In genomic region chr1:201444792-201445191, GRCh38 we compare ENCODE assay signal across 23 cellular contexts. TPM values are rescaled to one million over a fixed set of nuclear protein-coding genes. Genes with fewer than 3 reads are reported as not detected.
DNase-seq lines count a peak whose midpoint lies in the region; ATAC-seq and TF ChIP-seq lines count a peak whose summit lies in the region.
"Had no signal": no experiment of that assay in that cellular context is flagged by ENCODE, and none has a peak within 500 bp of the region (broad histone marks: within the 10 kb centered on the region; RNA-seq: fewer than 3 reads in every experiment).

No MANE protein-coding gene starts in this region.

- H3K27ac ChIP-seq in GM23338 (ENCODE audit: low read depth) (no peak overlapping the region), brain microvascular endothelial cell (no peak overlapping the region), osteoblast (ENCODE audit: low read depth, low read length) (no peak overlapping the region)
- H3K27ac ChIP-seq: ovary, sigmoid colon, tibial artery had no signal

- H3K27me3 Mint-ChIP-seq in GM23338 (ENCODE audit: insufficient read depth, low read depth, poor library complexity) (peaks cover 5% of the 10 kb centered on the region), nephron progenitor cell (ENCODE audit: low read depth, poor library complexity) (peaks cover 57% of the 10 kb centered on the region)

- H3K4me3 Mint-ChIP-seq in GM23338 (no peak overlapping the region), nephron progenitor cell (no peak overlapping the region)
- H3K4me3 Mint-ChIP-seq: activated naive CD8-positive, alpha-beta T cell; brain; stimulated activated naive B cell treated with anti-CD40 and anti-IgM and Interleukin-4, amounts not matched to agents 10 μg/mL and 1 μg/mL and 100 μg/mL, for 72 hours; T-helper 2 cell treated with Interferon-gamma antibody and Interleukin-4, amounts not matched to agents 5 μg/mL and 100 μg/mL, for 36 hours had no signal

- H3K9me2 ChIP-seq in GM23338 (ENCODE audit: insufficient read depth): no peaks in the 10 kb centered on the region

- H3K36me3 ChIP-seq in GM23338 (ENCODE audit: insufficient read depth): no peaks in the 10 kb centered on the region
- no peaks in the 10 kb centered on the region for H3K36me3 ChIP-seq in brain microvascular endothelial cell (replicated peaks)
- no peaks in the 10 kb centered on the region for H3K36me3 ChIP-seq in osteoblast (ENCODE audit: insufficient read depth, low read length)
- H3K36me3 ChIP-seq: ovary, sigmoid colon, tibial artery had no signal

- in situ Hi-C loops in brain microvascular endothelial cell (cut with HindIII; ENCODE audit: low pct_ligation_motif_present, low sequenced_read_pairs): no loop called here

- TF ChIP-seq CTCF in GM23338 (conservative IDR thresholded peaks at IDR 0.05; ENCODE audit: low read depth in 2 of 2) (no peak), brain microvascular endothelial cell (IDR thresholded peaks at IDR 0.05; ENCODE audit: low read depth, low read length, missing control alignments) (peak; percentile 22), osteoblast (IDR thresholded peaks at IDR 0.05; ENCODE audit: extremely low read depth, low read depth, low read length) (no peak), nephron progenitor cell (IDR thresholded peaks at IDR 0.05) (no peak)

- ATAC-seq in GM23338: no peak
- ATAC-seq: stimulated activated naive B cell treated with anti-CD40 and anti-IgM and Interleukin-4, amounts not matched to agents 10 μg/mL and 1 μg/mL and 100 μg/mL, for 72 hours had no signal

- H3K9me3 ChIP-seq in osteoblast (ENCODE audit: low read depth, low read length): peaks cover 2% of the 10 kb centered on the region
- H3K9me3 ChIP-seq: ovary, sigmoid colon, tibial artery had no signal

- H3K4me1 Mint-ChIP-seq in GM23338: peaks cover 29% of the 10 kb centered on the region
- H3K4me1 Mint-ChIP-seq in nephron progenitor cell: peaks cover 40% of the 10 kb centered on the region

- H3K27ac Mint-ChIP-seq in GM23338 (no peak overlapping the region), nephron progenitor cell (no peak overlapping the region)
- H3K27ac Mint-ChIP-seq: activated naive CD8-positive, alpha-beta T cell; stimulated activated naive B cell treated with anti-CD40 and anti-IgM and Interleukin-4, amounts not matched to agents 10 μg/mL and 1 μg/mL and 100 μg/mL, for 72 hours; T-helper 2 cell treated with Interferon-gamma antibody and Interleukin-4, amounts not matched to agents 5 μg/mL and 100 μg/mL, for 36 hours had no signal

- no peaks in the 10 kb centered on the region for H3K79me2 ChIP-seq in GM23338 (replicated peaks; ENCODE audit: insufficient read depth)
- no peaks in the 10 kb centered on the region for H3K79me2 ChIP-seq in osteoblast (ENCODE audit: insufficient read depth, low read length)

- H3K4me3 ChIP-seq in GM23338 (no peak overlapping the region), brain microvascular endothelial cell (ENCODE audit: low read depth, low read length) (no peak overlapping the region), osteoblast (ENCODE audit: insufficient read depth, low read length) (no peak overlapping the region)
- H3K4me3 ChIP-seq: ovary, sigmoid colon, tibial artery had no signal

- H3K27me3 ChIP-seq in GM23338 (ENCODE audit: insufficient read depth): no peaks in the 10 kb centered on the region
- H3K27me3 ChIP-seq in brain microvascular endothelial cell (replicated peaks): no peaks in the 10 kb centered on the region
- H3K27me3 ChIP-seq in osteoblast (ENCODE audit: insufficient read depth, low read length): no peaks in the 10 kb centered on the region
- H3K27me3 ChIP-seq: ovary, sigmoid colon, tibial artery had no signal

- H3K36me3 Mint-ChIP-seq in GM23338 (ENCODE audit: low read depth): no peaks in the 10 kb centered on the region
- H3K36me3 Mint-ChIP-seq in nephron progenitor cell (ENCODE audit: low read depth): peaks cover 4% of the 10 kb centered on the region
- H3K36me3 Mint-ChIP-seq: activated naive CD8-positive, alpha-beta T cell; brain had no signal

- H2AFZ ChIP-seq in GM23338 (peak overlapping the region; percentile 74), osteoblast (ENCODE audit: low read length) (peak overlapping the region; percentile 8)

- H4K20me1 ChIP-seq in GM23338 (replicated peaks; ENCODE audit: insufficient read depth) (no peaks in the 10 kb centered on the region), osteoblast (ENCODE audit: insufficient read depth, low read length) (no peaks in the 10 kb centered on the region)

- no peaks in the 10 kb centered on the region for H3K9me3 Mint-ChIP-seq in GM23338
- peaks cover 17% of the 10 kb centered on the region for H3K9me3 Mint-ChIP-seq in nephron progenitor cell
- H3K9me3 Mint-ChIP-seq: T-helper 2 cell treated with Interferon-gamma antibody and Interleukin-4, amounts not matched to agents 5 μg/mL and 100 μg/mL, for 36 hours had no signal

- peaks cover 7% of the 10 kb centered on the region; the same call in 1 of the 2 replicates for H3F3A ChIP-seq in GM23338 (replicated peaks; ENCODE audit: low read depth)

- no peak for DNase-seq in GM23338 (ENCODE audit: low spot score)
- DNase-seq in MV-4-11 (lab: John Stamatoyannopoulos, UW): peak; percentile 64
- DNase-seq in brain microvascular endothelial cell: peak; percentile 29
- DNase-seq in osteoblast (ENCODE audit: insufficient read length, low spot score, missing footprints): no peak
- no peak for DNase-seq in nephron progenitor cell
- no peak for DNase-seq in T-helper 2 cell
- no peak for DNase-seq in amniotic stem cell (lab: John Stamatoyannopoulos, UW)
- DNase-seq: activated CD4-positive, CD25-positive, alpha-beta regulatory T cell treated with anti-CD3 and anti-CD28 coated beads, Interleukin-2, amount 50 U/mL, for 72 hours; cortex of kidney; hippocampal formation; mammary epithelial cell; NCI-H1092; NCI-H524 treated with DMSO at 0.1 percent for 48 hours; ovary; SHP77 treated with DMSO at 0.1 percent for 48 hours; sigmoid colon; stimulated activated naive B cell treated with anti-CD40 and anti-IgM and Interleukin-4, amounts not matched to agents 10 μg/mL and 1 μg/mL and 100 μg/mL, for 72 hours; tibial artery had no signal

- H3K4me2 ChIP-seq in GM23338: no peak overlapping the region
- H3K4me2 ChIP-seq in osteoblast (ENCODE audit: insufficient read depth, low read length): no peak overlapping the region

- H3K4me1 ChIP-seq in GM23338 (ENCODE audit: insufficient read depth) (peaks cover 19% of the 10 kb centered on the region), osteoblast (ENCODE audit: insufficient read depth, low read length) (peaks cover 7% of the 10 kb centered on the region)

TF ChIP-seq in GM23338, 12 proteins besides CTCF, POLR2A, EP300 and RAD21 (continues in another document):
- TF ChIP-seq REST (IDR thresholded peaks at IDR 0.05; ENCODE audit: unreplicated experiment): no peak
- no peak for TF ChIP-seq STAT1 (IDR thresholded peaks at IDR 0.05; ENCODE audit: unreplicated experiment)
- TF ChIP-seq CREB1 (CRISPR knock-in tag; IDR thresholded peaks at IDR 0.05; ENCODE audit: low read depth): no peak
- TF ChIP-seq ETS1 (IDR thresholded peaks at IDR 0.05): no peak
- no peak for TF ChIP-seq ZNF114 (CRISPR knock-in tag; IDR thresholded peaks at IDR 0.05)
- TF ChIP-seq POLR2AphosphoS5 (IDR thresholded peaks at IDR 0.05; ENCODE audit: low read depth): no peak
- TF ChIP-seq EZH2phosphoT487 (IDR thresholded peaks at IDR 0.05; ENCODE audit: unreplicated experiment): no peak
- no peak for TF ChIP-seq NANOG (IDR thresholded peaks at IDR 0.05; ENCODE audit: borderline replicate concordance)
- no peak for TF ChIP-seq JUNB (IDR thresholded peaks at IDR 0.05; ENCODE audit: unreplicated experiment)
- TF ChIP-seq EZH2 (IDR thresholded peaks at IDR 0.05; ENCODE audit: low read depth, unreplicated experiment): no peak

RNA-seq across cellular contexts. Expression of gene TNNI1, which starts 23.3 kb away (rescaled TPM):
- total RNA-seq in GM23338 (2014; rRNA removed; shearing (Covaris generic)): not detected in 2 replicates
- polyA plus RNA-seq in GM23338 (2016; fragmentation: Nextera tagmentation; extraction: Ambion mirVana): 0.36 and 4.1 TPM in 2 replicates
- total RNA-seq in osteoblast: not detected in 2 replicates
- total RNA-seq: activated CD8-positive, alpha-beta memory T cell treated with anti-CD3 and anti-CD28 coated beads for 36 hours; kidney epithelial cell; mammary epithelial cell; sigmoid colon had no signal

RNA-seq across cellular contexts. Expression of gene PHLDA3, which starts 24.2 kb away (rescaled TPM):
- 87.4 and 111 TPM in 2 replicates for total RNA-seq in GM23338 (2014; rRNA removed; shearing (Covaris generic))
- polyA plus RNA-seq in GM23338 (2016; fragmentation: Nextera tagmentation; extraction: Ambion mirVana): 37.5 and 38.9 TPM in 2 replicates
- total RNA-seq in osteoblast: 116 and 134 TPM in 2 replicates

RNA-seq across cellular contexts. Expression of gene LAD1, which starts 45.7 kb away (rescaled TPM):
- total RNA-seq in GM23338 (2014; rRNA removed; shearing (Covaris generic)): 17.6 and 22.3 TPM in 2 replicates
- 18.0 and 18.9 TPM in 2 replicates for polyA plus RNA-seq in GM23338 (2016; fragmentation: Nextera tagmentation; extraction: Ambion mirVana)
- not detected in 2 replicates for total RNA-seq in osteoblast
- total RNA-seq: activated CD8-positive, alpha-beta memory T cell treated with anti-CD3 and anti-CD28 coated beads for 36 hours; sigmoid colon had no signal

Comparison
In these comparisons a context has a peak if more than half of its experiments do, and no peak if none do; other contexts are left out.
1. DNase-seq: peak in MV-4-11 (single experiment) and brain microvascular endothelial cell (single experiment); none in GM23338 (single experiment), osteoblast (single experiment), nephron progenitor cell (single experiment), T-helper 2 cell (0 of 5) and amniotic stem cell (single experiment).
2. RNA of gene LAD1, which starts 45.7 kb away (total RNA-seq): 17.6 to 22.3 TPM in GM23338; not detected in osteoblast; every median in the first group is over 10 times any median in the second.